ENCODE assay signal across 2 cellular contexts in genomic region chr7:23242935-23243334, GRCh38.
TF ChIP-seq lines count a peak whose summit lies in the region.

No MANE protein-coding gene starts in this region.

TF ChIP-seq in A549, 52 proteins besides CTCF, POLR2A, EP300 and RAD21 (continued from another document):
- TF ChIP-seq ELK1 (IDR thresholded peaks at IDR 0.05; ENCODE audit: low read depth, low read length) (no peak), ESRRA (IDR thresholded peaks at IDR 0.05; ENCODE audit: borderline replicate concordance, low read length) (no peak), EHF (CRISPR knock-in tag; IDR thresholded peaks at IDR 0.05) (no peak), BHLHE40 (IDR thresholded peaks at IDR 0.05; ENCODE audit: low read depth, low read length) (no peak), TP53 (CRISPR knock-in tag; IDR thresholded peaks at IDR 0.05) (no peak), ZC3H11A (IDR thresholded peaks at IDR 0.05) (no peak), GATA3 (IDR thresholded peaks at IDR 0.05; ENCODE audit: borderline replicate concordance) (no peak), RNF2 (IDR thresholded peaks at IDR 0.05; ENCODE audit: borderline replicate concordance, low read depth) (no peak), HDAC2 (IDR thresholded peaks at IDR 0.05) (no peak), MAX (IDR thresholded peaks at IDR 0.05) (no peak), USF2 (IDR thresholded peaks at IDR 0.05) (no peak), PBX3 (IDR thresholded peaks at IDR 0.05) (no peak), SMC3 (IDR thresholded peaks at IDR 0.05) (no peak), ZFP36 (IDR thresholded peaks at IDR 0.05; ENCODE audit: borderline replicate concordance, partially characterized antibody) (no peak)

TF ChIP-seq in GM23338, 12 proteins besides CTCF, POLR2A, EP300 and RAD21 (continued from another document):
- TF ChIP-seq REST (IDR thresholded peaks at IDR 0.05; ENCODE audit: unreplicated experiment): no peak
- TF ChIP-seq ZNF114 (CRISPR knock-in tag; IDR thresholded peaks at IDR 0.05): no peak
- no peak for TF ChIP-seq ZNF462 (CRISPR knock-in tag; IDR thresholded peaks at IDR 0.05)
- TF ChIP-seq STAT1 (IDR thresholded peaks at IDR 0.05; ENCODE audit: unreplicated experiment): no peak
- TF ChIP-seq NANOG (IDR thresholded peaks at IDR 0.05; ENCODE audit: borderline replicate concordance): no peak
- TF ChIP-seq JUNB (IDR thresholded peaks at IDR 0.05; ENCODE audit: unreplicated experiment): no peak
- no peak for TF ChIP-seq POLR2AphosphoS5 (IDR thresholded peaks at IDR 0.05; ENCODE audit: low read depth)
- no peak for TF ChIP-seq ETS1 (IDR thresholded peaks at IDR 0.05)
- no peak for TF ChIP-seq CREB1 (CRISPR knock-in tag; IDR thresholded peaks at IDR 0.05; ENCODE audit: low read depth)
